17 cellular contexts compared by ENCODE assay signal in genomic region chr9:136021891-136022681, GRCh38.
A peak's percentile ranks its signal among the peaks of the same experiment; 100 is the strongest.
DNase-seq lines count a peak whose midpoint lies in the region; ATAC-seq and TF ChIP-seq lines count a peak whose summit lies in the region.
"Had no signal": no experiment of that assay in that cellular context is flagged by ENCODE, and none has a peak within 500 bp of the region (broad histone marks: within the 10 kb centered on the region; RNA-seq: fewer than 3 reads in every experiment).

No MANE protein-coding gene starts in this region.

- H3K4me2 ChIP-seq in GM23338 (no peak overlapping the region), neuronal stem cell (ENCODE audit: insufficient read depth, low read length, poor library complexity, severe bottlenecking) (no peak overlapping the region)

- peaks cover 8% of the 10 kb centered on the region for H3K79me1 ChIP-seq in neuronal stem cell (ENCODE audit: low read depth, low read length)

- H3K4ac ChIP-seq in neuronal stem cell (ENCODE audit: low read length) = no peak overlapping the region

- H3K79me2 ChIP-seq in GM23338 (replicated peaks; ENCODE audit: insufficient read depth) = peaks cover 15% of the 10 kb centered on the region; the same call in 1 of the 2 replicates

- TF ChIP-seq CTCF in GM23338 (conservative IDR thresholded peaks at IDR 0.05; ENCODE audit: low read depth in 2 of 2) (peak; percentile 22 to 62), RWPE2 (IDR thresholded peaks at IDR 0.05; ENCODE audit: poor library complexity, severe bottlenecking) (no peak), epithelial cell of proximal tubule (conservative IDR thresholded peaks at IDR 0.05; ENCODE audit: low read depth, low read length) (peak; percentile 16)

- H4K91ac ChIP-seq in neuronal stem cell (ENCODE audit: low read depth, low read length, poor library complexity) = no peak overlapping the region

- peaks cover 24% of the 10 kb centered on the region for H3K4me1 Mint-ChIP-seq in GM23338
- peaks cover 9% of the 10 kb centered on the region for H3K4me1 Mint-ChIP-seq in activated T-helper 17 cell treated with anti-CD3 and anti-CD28 coated beads, Interleukin-2, amount 50 U/mL, for 72 hours

- H3K27ac Mint-ChIP-seq in GM23338 = no peak overlapping the region
- no peak overlapping the region for H3K27ac Mint-ChIP-seq in activated T-helper 17 cell treated with anti-CD3 and anti-CD28 coated beads, Interleukin-2, amount 50 U/mL, for 72 hours
- H3K27ac Mint-ChIP-seq: naive thymus-derived CD4-positive, alpha-beta T cell; T-helper 2 cell treated with Interferon-gamma antibody and Interleukin-4, amounts not matched to agents 5 μg/mL and 100 μg/mL, for 36 hours had no signal

- H3K36me3 Mint-ChIP-seq in GM23338 (ENCODE audit: low read depth) = no peaks in the 10 kb centered on the region; the same call in 2 of the 3 replicates
- H3K36me3 Mint-ChIP-seq in activated T-helper 17 cell treated with anti-CD3 and anti-CD28 coated beads, Interleukin-2, amount 50 U/mL, for 72 hours (ENCODE audit: low read depth) = no peaks in the 10 kb centered on the region

- H3K14ac ChIP-seq in neuronal stem cell (ENCODE audit: low read length) = peak overlapping the region; percentile 61

- DNase-seq in GM23338 (ENCODE audit: low spot score) (peak; percentile 46), RWPE2 (ENCODE audit: low spot score) (peak; percentile 64), epithelial cell of proximal tubule (ENCODE audit: low read depth) (no peak), neuronal stem cell (ENCODE audit: low spot score) (no peak), RPMI8226 (no peak), ecto neural progenitor cell (ENCODE audit: low spot score) (no peak), KBM-7 (no peak)
- DNase-seq: activated CD4-positive, alpha-beta T cell treated with anti-CD3 and anti-CD28 coated beads for 1 hour; AML-193; naive thymus-derived CD4-positive, alpha-beta T cell; NCI-H1417; SJCRH30; stimulated activated CD4-positive, alpha-beta T cell treated with anti-CD3 and anti-CD28 coated beads, Interleukin-1b, Interleukin-23, amount 100 ng/mL, for 48 hours; substantia nigra had no signal

- H3K4me3 ChIP-seq in GM23338 = no peak overlapping the region
- H3K4me3 ChIP-seq in RWPE2 (ENCODE audit: severe bottlenecking) = no peak overlapping the region
- no peak overlapping the region for H3K4me3 ChIP-seq in epithelial cell of proximal tubule (ENCODE audit: low read depth, low read length)
- no peak overlapping the region for H3K4me3 ChIP-seq in neuronal stem cell (ENCODE audit: low read length in 2 of 2)
- H3K4me3 ChIP-seq: coronary artery, SJCRH30 had no signal

- H3K27me3 Mint-ChIP-seq in GM23338 (ENCODE audit: insufficient read depth, low read depth, poor library complexity) = peaks cover 14% of the 10 kb centered on the region
- no peaks in the 10 kb centered on the region for H3K27me3 Mint-ChIP-seq in activated T-helper 17 cell treated with anti-CD3 and anti-CD28 coated beads, Interleukin-2, amount 50 U/mL, for 72 hours
- H3K27me3 Mint-ChIP-seq: naive thymus-derived CD4-positive, alpha-beta T cell had no signal

- H3K9me3 Mint-ChIP-seq in GM23338 = no peaks in the 10 kb centered on the region; the same call in 1 of the 3 replicates
- H3K9me3 Mint-ChIP-seq in activated T-helper 17 cell treated with anti-CD3 and anti-CD28 coated beads, Interleukin-2, amount 50 U/mL, for 72 hours = no peaks in the 10 kb centered on the region
- H3K9me3 Mint-ChIP-seq: T-helper 2 cell treated with Interferon-gamma antibody and Interleukin-4, amounts not matched to agents 5 μg/mL and 100 μg/mL, for 36 hours had no signal

- peak overlapping the region; percentile 33 for H3K18ac ChIP-seq in neuronal stem cell (ENCODE audit: low read length)

- H3K27ac ChIP-seq in GM23338 (ENCODE audit: low read depth) (no peak overlapping the region), RWPE2 (ENCODE audit: poor library complexity, severe bottlenecking) (no peak overlapping the region), neuronal stem cell (replicated peaks; ENCODE audit: low read length) (no peak overlapping the region)
- H3K27ac ChIP-seq: coronary artery, SJCRH30 had no signal

- H3K27me3 ChIP-seq in GM23338 (ENCODE audit: insufficient read depth) (no peaks in the 10 kb centered on the region), RWPE2 (ENCODE audit: insufficient read depth, poor library complexity, severe bottlenecking) (no peaks in the 10 kb centered on the region), neuronal stem cell (ENCODE audit: control insufficient read depth in 3 of 3, insufficient read depth in 3 of 3, low read depth in 1 of 3, low read length in 3 of 3) (no peaks in the 10 kb centered on the region)
- H3K27me3 ChIP-seq: SJCRH30 had no signal

- H3F3A ChIP-seq in GM23338 (replicated peaks; ENCODE audit: low read depth) = no peaks in the 10 kb centered on the region

- no peaks in the 10 kb centered on the region for H3K9me2 ChIP-seq in GM23338 (ENCODE audit: insufficient read depth)

- no peaks in the 10 kb centered on the region for H3K36me3 ChIP-seq in GM23338 (ENCODE audit: insufficient read depth)
- no peaks in the 10 kb centered on the region for H3K36me3 ChIP-seq in RWPE2 (ENCODE audit: low read depth)
- H3K36me3 ChIP-seq in neuronal stem cell (replicated peaks in 1 of 2; ENCODE audit: control insufficient read depth in 2 of 2, insufficient read depth in 2 of 2, low read length in 2 of 2) = no peaks in the 10 kb centered on the region
- H3K36me3 ChIP-seq: SJCRH30 had no signal

- H3K4me3 Mint-ChIP-seq in GM23338 = no peak overlapping the region; the same call in 2 of the 3 replicates
- H3K4me3 Mint-ChIP-seq in activated T-helper 17 cell treated with anti-CD3 and anti-CD28 coated beads, Interleukin-2, amount 50 U/mL, for 72 hours = no peak overlapping the region
- H3K4me3 Mint-ChIP-seq: T-helper 2 cell treated with Interferon-gamma antibody and Interleukin-4, amounts not matched to agents 5 μg/mL and 100 μg/mL, for 36 hours had no signal

- H2AK5ac ChIP-seq in neuronal stem cell (ENCODE audit: low read depth, low read length) = no peak overlapping the region

- H2AFZ ChIP-seq in GM23338 = no peak overlapping the region
- no peak overlapping the region for H2AFZ ChIP-seq in neuronal stem cell (ENCODE audit: low read length)

- H2BK120ac ChIP-seq in neuronal stem cell (ENCODE audit: low read depth, low read length) = no peak overlapping the region

- H2BK5ac ChIP-seq in neuronal stem cell (ENCODE audit: low read length) = peak overlapping the region; percentile 14

- no peaks in the 10 kb centered on the region; the same call in none of the 2 replicates for H4K20me1 ChIP-seq in GM23338 (replicated peaks; ENCODE audit: insufficient read depth)

- ATAC-seq in GM23338 = peak; percentile 20
- no peak for ATAC-seq in RWPE2 (ENCODE audit: low read depth)
- ATAC-seq in activated T-helper 17 cell treated with anti-CD3 and anti-CD28 coated beads, Interleukin-2, amount 50 U/mL, for 72 hours (replicated peaks) = no peak
- ATAC-seq: naive thymus-derived CD4-positive, alpha-beta T cell had no signal

- H3K23ac ChIP-seq in neuronal stem cell (ENCODE audit: low read depth, low read length, poor library complexity) = no peak overlapping the region

- peak overlapping the region; percentile 34 for H2BK12ac ChIP-seq in neuronal stem cell (ENCODE audit: low read length)

- WGBS in neuronal stem cell (ENCODE audit: extremely low coverage in 2 of 2, insufficient read length in 2 of 2, insufficient replicate concordance in 1 of 2), 2 donors = no CpG with 5 or more reads among the region's 19 CpGs

- H3K4me1 ChIP-seq in GM23338 (ENCODE audit: insufficient read depth) = peaks cover 12% of the 10 kb centered on the region
- no peaks in the 10 kb centered on the region for H3K4me1 ChIP-seq in RWPE2 (ENCODE audit: insufficient read depth, poor library complexity, severe bottlenecking)
- H3K4me1 ChIP-seq in neuronal stem cell (ENCODE audit: control insufficient read depth in 2 of 2, insufficient read depth in 1 of 2, low read depth in 1 of 2, low read length in 2 of 2) = peaks cover 0 to 12% of the 10 kb centered on the region in 2 donors
- H3K4me1 ChIP-seq: SJCRH30 had no signal

- H3K9me3 ChIP-seq in RWPE2 (ENCODE audit: severe bottlenecking) = no peaks in the 10 kb centered on the region
- H3K9me3 ChIP-seq in neuronal stem cell (replicated peaks in 1 of 2; ENCODE audit: control insufficient read depth in 2 of 2, insufficient read depth in 1 of 2, low read depth in 1 of 2, low read length in 2 of 2) = peaks cover 5 to 12% of the 10 kb centered on the region in 2 donors
- H3K9me3 ChIP-seq: SJCRH30 had no signal

- H3K9ac ChIP-seq in neuronal stem cell (ENCODE audit: low read depth, low read length, poor library complexity) = peak overlapping the region; percentile 73

- in situ Hi-C loops in KBM-7 (cut with MboI; ENCODE audit: low pct_unique_long_range_greater_than_20kb, low sequenced_read_pairs) = no loop called here

- no peak overlapping the region for H4K8ac ChIP-seq in neuronal stem cell (ENCODE audit: low read depth, low read length)

- no peak overlapping the region for H2BK15ac ChIP-seq in neuronal stem cell (ENCODE audit: low read length)

TF ChIP-seq in GM23338, 12 proteins besides CTCF, POLR2A, EP300 and RAD21 (continues in another document):
- TF ChIP-seq ZNF114 (CRISPR knock-in tag; IDR thresholded peaks at IDR 0.05) = no peak
- TF ChIP-seq STAT1 (IDR thresholded peaks at IDR 0.05; ENCODE audit: unreplicated experiment) = no peak
- TF ChIP-seq EZH2 (IDR thresholded peaks at IDR 0.05; ENCODE audit: low read depth, unreplicated experiment) = no peak
- no peak for TF ChIP-seq POLR2AphosphoS5 (IDR thresholded peaks at IDR 0.05; ENCODE audit: low read depth)

Comparison
In these comparisons a context has a peak if more than half of its experiments do, and no peak if none do; other contexts are left out.
1. DNase-seq: peak in GM23338 (single experiment) and RWPE2 (single experiment); none in epithelial cell of proximal tubule (single experiment), neuronal stem cell (single experiment), RPMI8226 (single experiment), ecto neural progenitor cell (single experiment) and KBM-7 (single experiment).